Comparison of ENCODE assay signal across 1 cellular context in genomic region chr4:159071178-159071968, GRCh38.
TF ChIP-seq lines count a peak whose summit lies in the region.

No MANE protein-coding gene starts in this region.

TF ChIP-seq in H1, 55 proteins besides CTCF, POLR2A, EP300 and RAD21 (continued from another document):
- TF ChIP-seq ATF2 (IDR thresholded peaks at IDR 0.05; ENCODE audit: low read length) = no peak
- TF ChIP-seq USF2 (IDR thresholded peaks at IDR 0.05; ENCODE audit: low read length) = no peak
- TF ChIP-seq JUND (IDR thresholded peaks at IDR 0.05; ENCODE audit: low read length) = peak; percentile 48
- TF ChIP-seq SP2 (IDR thresholded peaks at IDR 0.05; ENCODE audit: low read length) = no peak
- TF ChIP-seq CBX5 (IDR thresholded peaks at IDR 0.05; ENCODE audit: low read depth, low read length) = no peak
- TF ChIP-seq PHF8 (conservative IDR thresholded peaks at IDR 0.05; ENCODE audit: low read depth, low read length) = no peak
- TF ChIP-seq NRF1 (IDR thresholded peaks at IDR 0.05; ENCODE audit: low read depth, low read length) = no peak
- no peak for TF ChIP-seq CHD7 (IDR thresholded peaks at IDR 0.05; ENCODE audit: insufficient replicate concordance, low read length)
- no peak for TF ChIP-seq MAX (IDR thresholded peaks at IDR 0.05)
- 0 out of 2 replicates have a peak, but pooled peaks have one; percentile 21 for TF ChIP-seq TEAD4 (IDR thresholded peaks at IDR 0.05; ENCODE audit: low read depth, low read length)
- TF ChIP-seq KDM5A (IDR thresholded peaks at IDR 0.05; ENCODE audit: low read length) = no peak
- no peak for TF ChIP-seq SUZ12 (IDR thresholded peaks at IDR 0.05; ENCODE audit: low read length)
- TF ChIP-seq CHD1 (IDR thresholded peaks at IDR 0.05; ENCODE audit: low read depth, low read length) = no peak
- TF ChIP-seq SP1 (IDR thresholded peaks at IDR 0.05; ENCODE audit: low read depth, low read length) = 0 out of 2 replicates have a peak, but pooled peaks have one; percentile 32
- TF ChIP-seq BCL11A (IDR thresholded peaks at IDR 0.05; ENCODE audit: low read depth in 2 of 2, low read length in 2 of 2) = no peak
- no peak for TF ChIP-seq RXRA (IDR thresholded peaks at IDR 0.05; ENCODE audit: insufficient read depth, low read depth, low read length)
- no peak for TF ChIP-seq GTF2F1 (IDR thresholded peaks at IDR 0.05; ENCODE audit: borderline replicate concordance, low read depth, low read length)
- TF ChIP-seq CREB1 (IDR thresholded peaks at IDR 0.05) = no peak
- 0 out of 2 replicates have a peak, but pooled peaks have one; percentile 27 for TF ChIP-seq YY1 (IDR thresholded peaks at IDR 0.05; ENCODE audit: low read depth, low read length)
- TF ChIP-seq E2F6 (IDR thresholded peaks at IDR 0.05) = no peak
- TF ChIP-seq ASH2L (IDR thresholded peaks at IDR 0.05; ENCODE audit: low read length) = no peak
- TF ChIP-seq SAP30 (IDR thresholded peaks at IDR 0.05; ENCODE audit: insufficient read depth, insufficient replicate concordance, low read length) = no peak
- no peak for TF ChIP-seq MAFK (IDR thresholded peaks at IDR 0.05; ENCODE audit: low read depth, low read length)
- no peak for TF ChIP-seq RBBP5 (IDR thresholded peaks at IDR 0.05; ENCODE audit: borderline replicate concordance, low read depth, low read length)
